Comparison of ENCODE assay signal across 23 cellular contexts in genomic region chr11:79021601-79022000, GRCh38.
"Had no signal": no experiment of that assay in that cellular context is flagged by ENCODE, and none has a peak within 500 bp of the region (broad histone marks: within the 10 kb centered on the region; RNA-seq: fewer than 3 reads in every experiment).

No MANE protein-coding gene starts in this region.

- H3K4me1 ChIP-seq: esophagus squamous epithelium had no signal

- H3K36me3 ChIP-seq: brain microvascular endothelial cell, esophagus squamous epithelium had no signal

- H3K27ac ChIP-seq: brain microvascular endothelial cell, epithelial cell of prostate, esophagus squamous epithelium had no signal

- DNase-seq: activated CD4-positive, alpha-beta memory T cell treated with anti-CD3 and anti-CD28 coated beads, Interleukin-2, amount 10 ng/mL, durations not matched to agents 7 days and 5 days; activated CD4-positive, alpha-beta T cell treated with anti-CD3 and anti-CD28 coated beads for 36 hours; activated CD4-positive, alpha-beta T cell treated with anti-CD3 and anti-CD28 coated beads, Interleukin-2, amount 10 ng/mL, durations not matched to agents 24 days and 14 days; activated CD4-positive, alpha-beta T cell treated with anti-CD3 and anti-CD28 coated beads, Interleukin-2, amount 50 U/mL, for 4 hours; activated CD4-positive, CD25-positive, alpha-beta regulatory T cell; activated CD4-positive, CD25-positive, alpha-beta regulatory T cell treated with anti-CD3 and anti-CD28 coated beads, Interleukin-2, amount 50 U/mL, for 72 hours; activated CD8-positive, alpha-beta memory T cell treated with anti-CD3 and anti-CD28 coated beads, Interleukin-2, amount 50 U/mL, for 48 hours; activated gamma-delta T cell; activated naive CD4-positive, alpha-beta T cell; activated naive CD4-positive, alpha-beta T cell treated with anti-CD3 and anti-CD28 coated beads, Interleukin-2, amount 10 ng/mL, durations not matched to agents 7 days and 5 days; activated naive CD8-positive, alpha-beta T cell treated with anti-CD3 and anti-CD28 coated beads, Interleukin-2, amount 10 ng/mL, durations not matched to agents 7 days and 5 days; activated T-cell treated with anti-CD3 and anti-CD28 coated beads for 4 hours; activated T-cell treated with anti-CD3 and anti-CD28 coated beads, Interleukin-2, amount 50 U/mL, for 24 hours; activated T-cell treated with anti-CD3 and anti-CD28 coated beads, Interleukin-2, amount 50 U/mL, for 72 hours; amniotic stem cell; anterior cingulate cortex; brain microvascular endothelial cell; caudate nucleus; effector CD8-positive, alpha-beta T cell; esophagus squamous epithelium; head of caudate nucleus; T-helper 2 cell had no signal

- H3K4me3 ChIP-seq: esophagus squamous epithelium had no signal
